ENCODE assay signal across 24 cellular contexts in genomic region chr6:167118839-167119238, GRCh38. TPM values are rescaled to one million over a fixed set of nuclear protein-coding genes. Genes with fewer than 3 reads are reported as not detected.
DNase-seq lines count a peak whose midpoint lies in the region; ATAC-seq and TF ChIP-seq lines count a peak whose summit lies in the region.
"Had no signal": no experiment of that assay in that cellular context is flagged by ENCODE, and none has a peak within 500 bp of the region (broad histone marks: within the 10 kb centered on the region; RNA-seq: fewer than 3 reads in every experiment).

No MANE protein-coding gene starts in this region.

- intact Hi-C loops in activated B cell treated with CpG ODN at 0.5 μM for 24 hours (cut with micrococcal nuclease) (loop anchor here (1.0 kb wide), 2 partner anchors 10 to 21 kb away; no protein-coding TSS in a partner anchor), PC-9 (cut with micrococcal nuclease; ENCODE audit: unreplicated experiment) (no loop called here), cardiac septum (cut with DNase I) (no loop called here)
- intact Hi-C loops in naive thymus-derived CD4-positive, alpha-beta T cell (cut with micrococcal nuclease) = no loop called here

- peaks cover 32 to 93% (median 59%) of the 10 kb centered on the region in 4 donors for H3K4me1 Mint-ChIP-seq in CD4-positive, CD25-positive, alpha-beta regulatory T cell
- H3K4me1 Mint-ChIP-seq in CD8-positive, alpha-beta memory T cell = peaks cover 72 to 84% (median 84%) of the 10 kb centered on the region in 3 donors
- H3K4me1 Mint-ChIP-seq in activated B cell treated with CpG ODN at 0.5 μM for 24 hours = peaks cover 96% of the 10 kb centered on the region
- H3K4me1 Mint-ChIP-seq in naive thymus-derived CD4-positive, alpha-beta T cell = peaks cover 11 to 54% (median 38%) of the 10 kb centered on the region in 7 donors

- H3K4me1 ChIP-seq in CD4-positive, CD25-positive, alpha-beta regulatory T cell (ENCODE audit: control insufficient read depth, insufficient read depth, low read length, poor library complexity, severe bottlenecking) = peaks cover 89% of the 10 kb centered on the region
- H3K4me1 ChIP-seq in CD8-positive, alpha-beta memory T cell (ENCODE audit: insufficient read depth, low read length) = peaks cover 61% of the 10 kb centered on the region
- peaks cover 28 to 54% of the 10 kb centered on the region in 2 donors for H3K4me1 ChIP-seq in naive thymus-derived CD4-positive, alpha-beta T cell (ENCODE audit: control insufficient read depth in 2 of 2, insufficient read depth in 2 of 2, low read length in 2 of 2)
- H3K4me1 ChIP-seq in PC-9 (replicated peaks; ENCODE audit: insufficient read depth) = no peaks in the 10 kb centered on the region
- H3K4me1 ChIP-seq: body of pancreas had no signal

- H3K36me3 Mint-ChIP-seq in CD4-positive, CD25-positive, alpha-beta regulatory T cell = peaks cover 19% of the 10 kb centered on the region
- peaks cover 3 to 7% (median 4%) of the 10 kb centered on the region in 3 donors for H3K36me3 Mint-ChIP-seq in CD8-positive, alpha-beta memory T cell
- H3K36me3 Mint-ChIP-seq in activated B cell treated with CpG ODN at 0.5 μM for 24 hours (ENCODE audit: low read depth) = peaks cover 5% of the 10 kb centered on the region
- no peaks in the 10 kb centered on the region for H3K36me3 Mint-ChIP-seq in naive thymus-derived CD4-positive, alpha-beta T cell
- H3K36me3 Mint-ChIP-seq: activated naive CD8-positive, alpha-beta T cell had no signal

- BruUV-seq in PC-9 (replicated peaks; lab: Mats Ljungman, UMichigan) = no TSS peak

- peaks cover 3% of the 10 kb centered on the region for H3K27me3 Mint-ChIP-seq in CD4-positive, CD25-positive, alpha-beta regulatory T cell
- H3K27me3 Mint-ChIP-seq in CD8-positive, alpha-beta memory T cell = no peaks in the 10 kb centered on the region
- H3K27me3 Mint-ChIP-seq in activated B cell treated with CpG ODN at 0.5 μM for 24 hours = no peaks in the 10 kb centered on the region
- peaks cover 0 to 5% (median 0%) of the 10 kb centered on the region in 5 donors for H3K27me3 Mint-ChIP-seq in naive thymus-derived CD4-positive, alpha-beta T cell
- H3K27me3 Mint-ChIP-seq: activated naive CD8-positive, alpha-beta T cell had no signal

- H3K4me3 ChIP-seq in CD4-positive, CD25-positive, alpha-beta regulatory T cell (ENCODE audit: low read depth, low read length) = peak overlapping the region; percentile 33
- H3K4me3 ChIP-seq in CD8-positive, alpha-beta memory T cell (ENCODE audit: low read length) = peak overlapping the region; percentile 24
- H3K4me3 ChIP-seq in naive thymus-derived CD4-positive, alpha-beta T cell (ENCODE audit: low read length) = peak overlapping the region; percentile 29
- no peak overlapping the region for H3K4me3 ChIP-seq in PC-9
- H3K4me3 ChIP-seq: body of pancreas, mucosa of descending colon, smooth muscle cell had no signal

- no peak overlapping the region for H2AFZ ChIP-seq in PC-9

- peak overlapping the region; percentile 92 to 99 (median 96) for H3K27ac Mint-ChIP-seq in CD4-positive, CD25-positive, alpha-beta regulatory T cell
- peak overlapping the region; percentile 59 to 100 (median 94) for H3K27ac Mint-ChIP-seq in CD8-positive, alpha-beta memory T cell
- H3K27ac Mint-ChIP-seq in activated B cell treated with CpG ODN at 0.5 μM for 24 hours = peak overlapping the region; percentile 89
- peak overlapping the region in 8 of 9 donors; percentile 72 to 93 (median 84) for H3K27ac Mint-ChIP-seq in naive thymus-derived CD4-positive, alpha-beta T cell

- no peak overlapping the region for H3K4me2 ChIP-seq in PC-9
- H3K4me2 ChIP-seq: smooth muscle cell had no signal

- ATAC-seq in CD4-positive, CD25-positive, alpha-beta regulatory T cell (ENCODE audit: low read depth in 2 of 2) = no peak
- ATAC-seq in activated B cell treated with CpG ODN at 0.5 μM for 24 hours (ENCODE audit: low read depth) = no peak
- no peak for ATAC-seq in naive thymus-derived CD4-positive, alpha-beta T cell
- ATAC-seq: body of pancreas had no signal

- H3K36me3 ChIP-seq in CD4-positive, CD25-positive, alpha-beta regulatory T cell (ENCODE audit: control insufficient read depth, insufficient read depth, low read length) = no peaks in the 10 kb centered on the region
- H3K36me3 ChIP-seq in CD8-positive, alpha-beta memory T cell (ENCODE audit: insufficient read depth, low read length) = no peaks in the 10 kb centered on the region
- H3K36me3 ChIP-seq in naive thymus-derived CD4-positive, alpha-beta T cell (ENCODE audit: control insufficient read depth in 2 of 3, insufficient read depth in 3 of 3, low read length in 3 of 3) = no peaks in the 10 kb centered on the region
- H3K36me3 ChIP-seq in PC-9 (ENCODE audit: low read depth) = no peaks in the 10 kb centered on the region

- no peaks in the 10 kb centered on the region for H3K27me3 ChIP-seq in CD4-positive, CD25-positive, alpha-beta regulatory T cell (ENCODE audit: control insufficient read depth, insufficient read depth, low read length)
- no peaks in the 10 kb centered on the region for H3K27me3 ChIP-seq in CD8-positive, alpha-beta memory T cell (ENCODE audit: insufficient read depth, low read length, poor library complexity, severe bottlenecking)
- H3K27me3 ChIP-seq in naive thymus-derived CD4-positive, alpha-beta T cell (ENCODE audit: control insufficient read depth in 2 of 2, insufficient read depth in 2 of 2, low read length in 2 of 2) = no peaks in the 10 kb centered on the region
- peaks cover 83% of the 10 kb centered on the region for H3K27me3 ChIP-seq in PC-9 (ENCODE audit: insufficient read depth, low read depth)
- H3K27me3 ChIP-seq: body of pancreas had no signal

- peaks cover 0 to 2% (median 0%) of the 10 kb centered on the region in 7 donors for H3K9me3 Mint-ChIP-seq in CD4-positive, CD25-positive, alpha-beta regulatory T cell
- no peaks in the 10 kb centered on the region for H3K9me3 Mint-ChIP-seq in CD8-positive, alpha-beta memory T cell
- no peaks in the 10 kb centered on the region for H3K9me3 Mint-ChIP-seq in activated B cell treated with CpG ODN at 0.5 μM for 24 hours
- no peaks in the 10 kb centered on the region for H3K9me3 Mint-ChIP-seq in naive thymus-derived CD4-positive, alpha-beta T cell

- H4K20me1 ChIP-seq in PC-9 (ENCODE audit: insufficient read depth) = no peaks in the 10 kb centered on the region

- POLR2A ChIA-PET in CD8-positive, alpha-beta memory T cell (lab: Charles Lee) = interaction anchor here (1.2 kb wide), 1 partner anchor 25 kb away, joined by 5 read pairs; no protein-coding TSS in a partner anchor
- POLR2A ChIA-PET in activated B cell treated with CpG ODN at 0.5 μM for 24 hours (lab: Charles Lee) (interaction anchor here (1.9 to 26.6 kb wide), 8 partner anchors 9 to 163 kb away, joined by 11 to 970 read pairs (median 18); partner anchors contain the start of genes CCR6, CEP43 and RNASET2), PC-9 (lab: Charles Lee; ENCODE audit: unreplicated experiment) (no interaction called here)
- POLR2A ChIA-PET in naive thymus-derived CD4-positive, alpha-beta T cell (lab: Charles Lee) = interaction anchor here (1.3 to 2.0 kb wide), 2 partner anchors 24 to 26 kb away, joined by 3 to 6 read pairs; no protein-coding TSS in a partner anchor

- DNase-seq in CD4-positive, CD25-positive, alpha-beta regulatory T cell = no peak
- DNase-seq in CD8-positive, alpha-beta memory T cell = no peak
- peak; percentile 19 for DNase-seq in activated B cell treated with CpG ODN at 0.5 μM for 24 hours
- DNase-seq in naive thymus-derived CD4-positive, alpha-beta T cell = no peak
- no peak for DNase-seq in medulla oblongata (ENCODE audit: extremely low spot score)
- no peak for DNase-seq in PC-9
- no peak for DNase-seq in cardiac septum (ENCODE audit: low spot score)
- DNase-seq: activated CD4-positive, alpha-beta T cell treated with anti-CD3 and anti-CD28 coated beads for 48 hours; AML-193; body of pancreas; cortex of kidney; mucosa of descending colon; NCI-H1436; NCI-H526 treated with DMSO at 0.1 percent for 48 hours; nucleus accumbens; OCI-M1; SHP77; stimulated activated CD4-positive, alpha-beta T cell treated with anti-CD3 and anti-CD28 coated beads, Interleukin-4, amount 100 ng/mL, for 1 hour had no signal

- TF ChIP-seq CTCF in activated B cell treated with CpG ODN at 0.5 μM for 24 hours (IDR thresholded peaks at IDR 0.05) = no peak
- no peak for TF ChIP-seq CTCF in PC-9 (conservative IDR thresholded peaks at IDR 0.05)

- no peaks in the 10 kb centered on the region for H3K9me2 ChIP-seq in PC-9 (ENCODE audit: insufficient read depth)

- H3K79me2 ChIP-seq in PC-9 (ENCODE audit: low read depth) = no peaks in the 10 kb centered on the region

- H3F3A ChIP-seq in PC-9 (ENCODE audit: insufficient read depth, low read depth) = no peaks in the 10 kb centered on the region

- peak overlapping the region; percentile 88 for H3K27ac ChIP-seq in CD4-positive, CD25-positive, alpha-beta regulatory T cell (ENCODE audit: insufficient read depth, low read length, poor library complexity, severe bottlenecking)
- H3K27ac ChIP-seq in CD8-positive, alpha-beta memory T cell (ENCODE audit: low read depth, low read length) = no peak overlapping the region
- H3K27ac ChIP-seq in naive thymus-derived CD4-positive, alpha-beta T cell (ENCODE audit: low read depth, low read length) = no peak overlapping the region
- H3K27ac ChIP-seq in PC-9 = no peak overlapping the region
- H3K27ac ChIP-seq: body of pancreas had no signal

- CTCF ChIA-PET in CD8-positive, alpha-beta memory T cell (lab: Charles Lee) = interaction anchor here (0.7 to 2.2 kb wide), 3 partner anchors 11 to 23 kb away, joined by 3 to 6 read pairs (median 3); no protein-coding TSS in a partner anchor
- CTCF ChIA-PET in activated B cell treated with CpG ODN at 0.5 μM for 24 hours (lab: Charles Lee) (interaction anchor here (0.8 to 12.6 kb wide), 6 partner anchors 11 to 28 kb away, joined by 3 to 105 read pairs (median 4); no protein-coding TSS in a partner anchor), PC-9 (lab: Charles Lee) (no interaction called here)
- CTCF ChIA-PET in naive thymus-derived CD4-positive, alpha-beta T cell (lab: Charles Lee) = no interaction called here

- peak overlapping the region; percentile 69 to 96 (median 76) for H3K4me3 Mint-ChIP-seq in CD4-positive, CD25-positive, alpha-beta regulatory T cell
- H3K4me3 Mint-ChIP-seq in CD8-positive, alpha-beta memory T cell = peak overlapping the region; percentile 65 to 85 (median 73)
- H3K4me3 Mint-ChIP-seq in activated B cell treated with CpG ODN at 0.5 μM for 24 hours = peak overlapping the region; percentile 55
- peak overlapping the region in 6 of 10 donors; percentile 21 to 69 (median 60) for H3K4me3 Mint-ChIP-seq in naive thymus-derived CD4-positive, alpha-beta T cell
- H3K4me3 Mint-ChIP-seq: activated naive CD8-positive, alpha-beta T cell had no signal

- no peaks in the 10 kb centered on the region for H3K9me3 ChIP-seq in CD4-positive, CD25-positive, alpha-beta regulatory T cell (ENCODE audit: control insufficient read depth in 2 of 2, low read length in 2 of 2)
- H3K9me3 ChIP-seq in CD8-positive, alpha-beta memory T cell (ENCODE audit: low read length) = no peaks in the 10 kb centered on the region
- H3K9me3 ChIP-seq in naive thymus-derived CD4-positive, alpha-beta T cell (ENCODE audit: control insufficient read depth in 2 of 3, low read length in 3 of 3) = no peaks in the 10 kb centered on the region
- H3K9me3 ChIP-seq in PC-9 (ENCODE audit: insufficient read depth, low read depth) = no peaks in the 10 kb centered on the region
- H3K9me3 ChIP-seq: body of pancreas, mucosa of descending colon had no signal

RNA-seq across cellular contexts. Expression of gene CCR6, which starts 4.1 kb away (rescaled TPM):
- 40.8 TPM for total RNA-seq in CD4-positive, CD25-positive, alpha-beta regulatory T cell
- polyA plus RNA-seq in CD4-positive, CD25-positive, alpha-beta regulatory T cell = 10 to 100 TPM; 52.7 to 97.3 (median 79.0) TPM
- total RNA-seq in CD8-positive, alpha-beta memory T cell = 1 to 10 TPM; 3.5 to 3.9 TPM
- 47.3 TPM for polyA plus RNA-seq in CD8-positive, alpha-beta memory T cell
- total RNA-seq in activated B cell treated with CpG ODN at 0.5 μM for 24 hours (26.2 and 28.9 TPM in 2 replicates), PC-9 (2021) (not detected in 2 replicates), cardiac septum (not detected)
- 1 to 10 TPM in 1 of 5 experiments, under 1 TPM in 3, not detected in 1; 0.15 to 4.1 (median 0.48) TPM for total RNA-seq in naive thymus-derived CD4-positive, alpha-beta T cell
- under 1 TPM; 0.38 to 0.93 TPM for polyA plus RNA-seq in naive thymus-derived CD4-positive, alpha-beta T cell
- total RNA-seq: body of pancreas, endothelial cell of umbilical vein, fibroblast of villous mesenchyme, smooth muscle cell, ureter had no signal
- polyA plus RNA-seq: endothelial cell of umbilical vein, smooth muscle cell had no signal

RNA-seq across cellular contexts. Expression of gene GPR31, which starts 38.9 kb away (rescaled TPM):
- total RNA-seq in CD4-positive, CD25-positive, alpha-beta regulatory T cell = not detected
- not detected for polyA plus RNA-seq in CD4-positive, CD25-positive, alpha-beta regulatory T cell
- not detected for total RNA-seq in CD8-positive, alpha-beta memory T cell
- polyA plus RNA-seq in CD8-positive, alpha-beta memory T cell = not detected
- total RNA-seq in activated B cell treated with CpG ODN at 0.5 μM for 24 hours (not detected in 2 replicates), PC-9 (2021) (not detected in 2 replicates), cardiac septum (not detected)
- total RNA-seq in naive thymus-derived CD4-positive, alpha-beta T cell = not detected
- not detected for polyA plus RNA-seq in naive thymus-derived CD4-positive, alpha-beta T cell
- total RNA-seq: body of pancreas, endothelial cell of umbilical vein, fibroblast of villous mesenchyme, liver, mucosa of descending colon, smooth muscle cell, ureter had no signal
- polyA plus RNA-seq: endothelial cell of umbilical vein, liver, smooth muscle cell had no signal

Comparison
In these comparisons a context has a peak if more than half of its experiments do, and no peak if none do; other contexts are left out.
1. CTCF ChIA-PET loops: an anchor here in CD8-positive, alpha-beta memory T cell (0.7 to 2.2 kb wide) and activated B cell treated with CpG ODN at 0.5 μM for 24 hours (0.8 to 12.6 kb wide); none called in naive thymus-derived CD4-positive, alpha-beta T cell and PC-9.